Comparison of ENCODE assay signal across 1 cellular context in the genomic region with DNA sequence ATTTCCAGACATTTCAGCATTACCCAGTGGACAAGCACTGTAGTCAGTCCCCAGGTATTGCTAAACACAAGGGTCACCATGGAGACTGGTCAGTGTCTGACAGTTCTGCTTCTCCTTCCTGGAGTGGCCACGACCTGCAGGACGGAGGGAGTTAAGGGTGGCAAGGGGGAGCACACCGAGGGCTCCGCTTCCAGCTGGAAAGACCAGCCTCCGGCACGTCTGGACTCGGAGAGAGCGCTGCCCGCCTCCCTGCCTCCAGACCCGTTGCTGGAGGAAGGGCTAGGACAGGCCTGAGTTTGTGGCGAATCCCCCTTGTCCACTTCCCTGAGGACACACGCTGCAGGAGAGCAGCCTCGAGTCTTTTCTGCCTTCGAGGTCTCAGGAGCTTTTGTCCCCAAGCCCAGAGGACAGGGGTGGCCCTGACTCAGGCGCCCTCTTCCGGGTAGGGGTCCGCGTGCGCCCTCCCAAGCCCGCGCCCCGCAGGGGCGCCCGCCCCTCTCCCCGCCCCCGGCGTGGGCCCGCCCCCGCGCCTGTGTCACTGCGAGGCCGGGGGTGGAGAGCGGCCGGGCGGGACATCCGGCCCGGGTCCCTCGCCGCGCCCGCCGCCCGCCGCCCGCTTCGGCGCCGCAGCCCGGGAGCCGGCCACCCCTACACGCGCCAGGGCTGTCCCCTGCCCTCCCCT.
TF ChIP-seq lines count a peak whose summit lies in the region.

Gene CHST14 (plus strand): TSS at position 562 of the 682 bp plus-strand sequence. CDS start 230 bp downstream, outside the sequence.

TF ChIP-seq in IMR-90, 13 proteins besides CTCF, POLR2A, EP300 and RAD21:
- TF ChIP-seq NFE2L2 (IDR thresholded peaks at IDR 0.05; ENCODE audit: low read depth, low read length) (no peak), CEBPB (IDR thresholded peaks at IDR 0.05; ENCODE audit: low read depth, low read length) (peak; percentile 75), BHLHE40 (IDR thresholded peaks at IDR 0.05; ENCODE audit: low read depth, low read length) (no peak)
